8 cellular contexts compared by ENCODE assay signal in the genomic region with DNA sequence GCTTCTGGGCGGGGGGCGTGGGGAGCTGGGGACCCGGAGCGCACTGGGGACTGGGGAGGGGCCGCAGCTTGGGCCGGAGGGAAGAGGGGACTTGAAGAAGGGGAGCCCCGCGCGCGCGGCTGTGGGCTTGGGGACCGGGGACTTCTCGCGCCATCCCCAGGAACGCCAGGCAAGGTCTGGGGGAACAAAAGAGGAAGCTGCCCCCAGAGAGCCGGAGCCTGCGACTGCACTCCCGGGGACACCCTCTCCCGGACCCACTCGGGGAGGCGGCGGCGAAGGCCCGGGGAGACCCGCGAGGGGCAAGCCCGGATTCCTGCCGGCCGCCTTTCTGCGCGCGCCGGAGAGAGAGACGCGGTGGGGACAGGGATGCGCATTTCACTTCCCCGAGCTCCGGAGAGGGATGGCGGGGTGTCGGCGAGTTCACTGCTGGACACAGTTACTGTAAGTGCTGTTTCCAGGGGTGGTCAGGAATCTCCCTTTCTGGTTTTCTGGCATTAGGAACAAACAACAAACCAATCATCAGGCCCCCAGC. TPM values are rescaled to one million over a fixed set of nuclear protein-coding genes. Genes with fewer than 3 reads are reported as not detected.
DNase-seq lines count a peak whose midpoint lies in the region; ATAC-seq and FAIRE-seq lines count a peak whose summit lies in the region.

No MANE protein-coding gene starts in this region.

- no peak for ATAC-seq in HG03520 (IDR thresholded peaks at IDR 0.05; ENCODE audit: unreplicated experiment)

- H3K4me1 ChIP-seq in iPS-15b (ENCODE audit: control insufficient read depth, insufficient read depth, low read length) (no peaks in the 10 kb centered on the region), small intestine (ENCODE audit: control insufficient read depth in 2 of 2, insufficient read depth in 1 of 2, low read depth in 1 of 2, low read length in 1 of 2) (peaks cover 0 to 2% of the 10 kb centered on the region in 2 donors)

- 0 to 2% (median 1%) methylated on average over 24 to 41 of the region's 41 CpGs for WGBS in small intestine, 3 donors

- H3K27ac ChIP-seq in KOPT-K1 (ENCODE audit: low read depth, low read length, poor library complexity, severe bottlenecking) (peak overlapping the region; percentile 69), angular gyrus (ENCODE audit: low read depth, low read length) (peak overlapping the region; percentile 86), small intestine (ENCODE audit: low read depth in 1 of 2, low read length in 1 of 2) (peak overlapping the region; percentile 76 to 88)

- peak overlapping the region; percentile 75 for H3K4me3 ChIP-seq in iPS-15b (ENCODE audit: low read depth, low read length)
- peak overlapping the region; percentile 55 to 83 for H3K4me3 ChIP-seq in small intestine (ENCODE audit: low read depth in 1 of 2, low read length in 2 of 2)

- H3K9ac ChIP-seq in iPS-15b (ENCODE audit: low read depth, low read length) = no peak overlapping the region

- peaks cover 48% of the 10 kb centered on the region for H3K27me3 ChIP-seq in iPS-15b (ENCODE audit: control insufficient read depth, insufficient read depth, low read length)
- peaks cover 0 to 2% of the 10 kb centered on the region in 2 donors for H3K27me3 ChIP-seq in small intestine (ENCODE audit: control insufficient read depth in 2 of 2, insufficient read depth in 2 of 2, low read length in 2 of 2)

- no peak for FAIRE-seq in small intestine (lab: Jason Lieb, UNC)

- H3K36me3 ChIP-seq in KOPT-K1 (ENCODE audit: insufficient read depth, low read length) = no peaks in the 10 kb centered on the region
- no peaks in the 10 kb centered on the region for H3K36me3 ChIP-seq in iPS-15b (ENCODE audit: control insufficient read depth, insufficient read depth, low read length)
- H3K36me3 ChIP-seq in small intestine (ENCODE audit: control insufficient read depth in 2 of 2, insufficient read depth in 2 of 2, low read length in 2 of 2) = no peaks in the 10 kb centered on the region

- DNase-seq in NCI-H2171 (lab: John Stamatoyannopoulos, UW) (peak; percentile 18), NCI-H2171 treated with DMSO at 0.1 percent for 48 hours (lab: John Stamatoyannopoulos, UW) (no peak), small intestine (no peak), hepatic stellate cell (ENCODE audit: low spot score) (no peak)

- H3K9me3 ChIP-seq in KOPT-K1 (ENCODE audit: insufficient read depth, low read length, poor library complexity, severe bottlenecking) (peaks cover 21% of the 10 kb centered on the region), iPS-15b (ENCODE audit: control insufficient read depth, insufficient read depth, low read length) (peaks cover 5% of the 10 kb centered on the region), small intestine (ENCODE audit: control insufficient read depth, low read depth) (no peaks in the 10 kb centered on the region)

RNA-seq across cellular contexts. Expression of a gene that starts 0.7 kb away (rescaled TPM):
- polyA plus RNA-seq in small intestine = 10 to 100 TPM; 12.4 to 46.5 (median 30.0) TPM
